In the genomic region with DNA sequence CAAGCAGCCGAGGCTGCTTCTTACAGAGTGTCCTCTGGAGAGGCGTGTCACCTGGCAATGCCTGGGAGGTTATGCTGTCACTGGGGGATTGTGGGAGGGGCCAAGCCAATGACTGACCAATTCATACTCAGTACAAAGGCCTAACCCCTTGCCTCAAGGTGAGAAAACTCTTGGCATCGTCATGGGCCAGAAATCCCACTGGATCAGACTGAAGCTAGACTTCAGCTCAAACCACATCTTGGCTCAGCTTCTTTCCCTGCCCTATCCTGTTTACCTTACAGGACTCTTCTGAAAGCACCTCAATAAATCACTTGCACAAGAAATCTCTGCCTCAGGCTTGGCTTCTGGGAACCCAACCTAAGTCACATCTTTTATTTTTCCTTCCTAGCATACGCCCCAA, we compare ENCODE assay signal across 16 cellular contexts. TPM values are rescaled to one million over a fixed set of nuclear protein-coding genes. Genes with fewer than 3 reads are reported as not detected.
DNase-seq lines count a peak whose midpoint lies in the region; ATAC-seq and TF ChIP-seq lines count a peak whose summit lies in the region.
"Had no signal": no experiment of that assay in that cellular context is flagged by ENCODE, and none has a peak within 500 bp of the region (broad histone marks: within the 10 kb centered on the region; RNA-seq: fewer than 3 reads in every experiment).

No MANE protein-coding gene starts in this region.

- ATAC-seq in Right ventricle myocardium inferior: no peak
- ATAC-seq in gastroesophageal sphincter: no peak
- no peak for ATAC-seq in activated T-cell treated with anti-CD3 and anti-CD28 coated beads, Interleukin-2, amount 50 U/mL, for 72 hours (replicated peaks in 1 of 2)
- ATAC-seq: activated T-helper 17 cell treated with anti-CD3 and anti-CD28 coated beads, Interleukin-2, amount 50 U/mL, for 72 hours; stimulated activated effector memory CD8-positive, alpha-beta T cell treated with anti-CD3 and anti-CD28 coated beads, Interleukin-12 subunit alpha, Interleukin-12 subunit beta, amount 100 ng/mL, for 72 hours; WTC11 had no signal

- H3K36me3 ChIP-seq in left ventricle myocardium inferior (peaks cover 40% of the 10 kb centered on the region), gastroesophageal sphincter (peaks cover 4 to 53% of the 10 kb centered on the region in 2 donors), trophoblast cell (ENCODE audit: control insufficient read depth in 1 of 2, insufficient read depth in 2 of 2, low read length in 2 of 2) (peaks cover 3 to 15% of the 10 kb centered on the region in 2 experiments)

- DNase-seq in left ventricle myocardium inferior: no peak
- no peak for DNase-seq in Right ventricle myocardium inferior (ENCODE audit: missing footprints)
- DNase-seq in trophoblast cell: peak; percentile 71 to 73
- DNase-seq in activated T-cell treated with anti-CD3 and anti-CD28 coated beads, Interleukin-2, amount 50 U/mL, for 72 hours: no peak
- DNase-seq in NCI-H1092 (lab: John Stamatoyannopoulos, UW): no peak
- DNase-seq in NK-92 treated with Interleukin-12 subunit alpha and Interleukin-12 subunit beta, amount 100 ng/mL, for 24 hours (lab: John Stamatoyannopoulos, UW): no peak
- DNase-seq in NCI-H1417 treated with DMSO at 0.1 percent for 48 hours (lab: John Stamatoyannopoulos, UW): no peak
- DNase-seq: DND-41, midbrain, NCI-H526 treated with DMSO at 0.1 percent for 48 hours, nucleus accumbens had no signal

- peaks cover 21% of the 10 kb centered on the region for H3K79me1 ChIP-seq in trophoblast cell (ENCODE audit: low read length)

- H3K14ac ChIP-seq in trophoblast cell (ENCODE audit: low read length): no peak overlapping the region

- H3K4ac ChIP-seq in trophoblast cell (ENCODE audit: low read depth, low read length): no peak overlapping the region

- H2AFZ ChIP-seq in trophoblast cell (ENCODE audit: insufficient read depth, low read length, poor library complexity): no peak overlapping the region

- H3K4me3 ChIP-seq in left ventricle myocardium inferior (no peak overlapping the region), gastroesophageal sphincter (no peak overlapping the region), trophoblast cell (ENCODE audit: low read depth, low read length) (no peak overlapping the region)
- H3K4me3 ChIP-seq: tibial nerve had no signal

- peak overlapping the region; percentile 37 for H4K12ac ChIP-seq in trophoblast cell (ENCODE audit: low read depth, low read length)

- peaks cover 61% of the 10 kb centered on the region for H3K4me1 ChIP-seq in left ventricle myocardium inferior
- H3K4me1 ChIP-seq in gastroesophageal sphincter: peaks cover 0 to 20% (median 0%) of the 10 kb centered on the region in 3 donors
- H3K4me1 ChIP-seq in trophoblast cell (ENCODE audit: control insufficient read depth in 1 of 2, insufficient read depth in 2 of 2, low read length in 2 of 2): peaks cover 6 to 24% of the 10 kb centered on the region in 2 experiments

- peak overlapping the region; percentile 10 for H2BK120ac ChIP-seq in trophoblast cell (ENCODE audit: insufficient read depth, low read length, poor library complexity)

- no peak overlapping the region for H4K8ac ChIP-seq in trophoblast cell (ENCODE audit: low read depth, low read length)

- H3K27ac Mint-ChIP-seq in activated T-cell treated with anti-CD3 and anti-CD28 coated beads, Interleukin-2, amount 50 U/mL, for 72 hours: no peak overlapping the region
- H3K27ac Mint-ChIP-seq: activated T-helper 17 cell treated with anti-CD3 and anti-CD28 coated beads, Interleukin-2, amount 50 U/mL, for 72 hours; stimulated activated effector memory CD8-positive, alpha-beta T cell treated with anti-CD3 and anti-CD28 coated beads, Interleukin-12 subunit alpha, Interleukin-12 subunit beta, amount 100 ng/mL, for 72 hours; WTC11 had no signal

- no peak overlapping the region for H3K9ac ChIP-seq in trophoblast cell (ENCODE audit: low read length)

- TF ChIP-seq POLR2A in gastroesophageal sphincter (IDR thresholded peaks at IDR 0.05): no peak

- H4K91ac ChIP-seq in trophoblast cell (ENCODE audit: low read depth, low read length): peak overlapping the region; percentile 85

- no peak overlapping the region for H3K4me2 ChIP-seq in trophoblast cell (ENCODE audit: low read length)

- TF ChIP-seq CTCF in left ventricle myocardium inferior (IDR thresholded peaks at IDR 0.05; ENCODE audit: borderline replicate concordance) (no peak), gastroesophageal sphincter (IDR thresholded peaks at IDR 0.05) (no peak)

- intact Hi-C loops in left ventricle myocardium inferior (cut with micrococcal nuclease) (loop anchor here (10.0 kb wide), 1 partner anchor 282 kb away; no protein-coding TSS in a partner anchor), Right ventricle myocardium inferior (cut with DNase I) (loop anchor here (5.0 to 10.0 kb wide), 2 partner anchors 264 to 552 kb away; no protein-coding TSS in a partner anchor)

- H3K27me3 ChIP-seq in left ventricle myocardium inferior (ENCODE audit: low read depth) (no peaks in the 10 kb centered on the region), gastroesophageal sphincter (no peaks in the 10 kb centered on the region), trophoblast cell (ENCODE audit: insufficient read depth, low read length) (no peaks in the 10 kb centered on the region)
- H3K27me3 ChIP-seq: tibial nerve had no signal

- H3K9me3 ChIP-seq in left ventricle myocardium inferior (replicated peaks): no peaks in the 10 kb centered on the region
- H3K9me3 ChIP-seq in gastroesophageal sphincter: no peaks in the 10 kb centered on the region
- no peaks in the 10 kb centered on the region for H3K9me3 ChIP-seq in trophoblast cell (ENCODE audit: insufficient read depth, low read depth, low read length)
- H3K9me3 ChIP-seq: tibial nerve had no signal

- H3K23ac ChIP-seq in trophoblast cell (ENCODE audit: low read length): no peak overlapping the region

- peak overlapping the region; percentile 33 for H3K18ac ChIP-seq in trophoblast cell (ENCODE audit: low read length)

- H3K9me3 Mint-ChIP-seq in activated T-cell treated with anti-CD3 and anti-CD28 coated beads, Interleukin-2, amount 50 U/mL, for 72 hours: no peaks in the 10 kb centered on the region
- H3K9me3 Mint-ChIP-seq: activated T-helper 17 cell treated with anti-CD3 and anti-CD28 coated beads, Interleukin-2, amount 50 U/mL, for 72 hours; stimulated activated effector memory CD8-positive, alpha-beta T cell treated with anti-CD3 and anti-CD28 coated beads, Interleukin-12 subunit alpha, Interleukin-12 subunit beta, amount 100 ng/mL, for 72 hours; WTC11 had no signal

- WGBS in gastroesophageal sphincter (ENCODE audit: low coverage in 1 of 2), 2 donors: 44 to 52% methylated on average over 1 to 4 of the region's 4 CpGs
- WGBS in trophoblast cell (ENCODE audit: extremely low coverage, insufficient coverage, insufficient read length): no CpG with 5 or more reads among the region's 4 CpGs

- H2BK5ac ChIP-seq in trophoblast cell (ENCODE audit: low read depth, low read length, poor library complexity): peak overlapping the region; percentile 84

- H3K36me3 Mint-ChIP-seq in activated T-cell treated with anti-CD3 and anti-CD28 coated beads, Interleukin-2, amount 50 U/mL, for 72 hours (ENCODE audit: insufficient read depth in 2 of 2): peaks cover 4 to 9% of the 10 kb centered on the region in 2 donors

- H2AK5ac ChIP-seq in trophoblast cell (ENCODE audit: low read length): peak overlapping the region; percentile 78

- no peak overlapping the region for H3K4me3 Mint-ChIP-seq in activated T-cell treated with anti-CD3 and anti-CD28 coated beads, Interleukin-2, amount 50 U/mL, for 72 hours
- H3K4me3 Mint-ChIP-seq: activated T-helper 17 cell treated with anti-CD3 and anti-CD28 coated beads, Interleukin-2, amount 50 U/mL, for 72 hours; stimulated activated effector memory CD8-positive, alpha-beta T cell treated with anti-CD3 and anti-CD28 coated beads, Interleukin-12 subunit alpha, Interleukin-12 subunit beta, amount 100 ng/mL, for 72 hours; WTC11 had no signal

- peak overlapping the region; percentile 87 for H2BK12ac ChIP-seq in trophoblast cell (ENCODE audit: low read length)

- H3K4me1 Mint-ChIP-seq in activated T-cell treated with anti-CD3 and anti-CD28 coated beads, Interleukin-2, amount 50 U/mL, for 72 hours (ENCODE audit: low read depth): peaks cover 5% of the 10 kb centered on the region
- H3K4me1 Mint-ChIP-seq: activated T-helper 17 cell treated with anti-CD3 and anti-CD28 coated beads, Interleukin-2, amount 50 U/mL, for 72 hours; stimulated activated effector memory CD8-positive, alpha-beta T cell treated with anti-CD3 and anti-CD28 coated beads, Interleukin-12 subunit alpha, Interleukin-12 subunit beta, amount 100 ng/mL, for 72 hours had no signal

- peaks cover 3% of the 10 kb centered on the region for H3K79me2 ChIP-seq in trophoblast cell (ENCODE audit: control insufficient read depth, insufficient read depth, low read length, poor library complexity)

- no peak for TF ChIP-seq EP300 in gastroesophageal sphincter (IDR thresholded peaks at IDR 0.05)

- H3K27ac ChIP-seq in left ventricle myocardium inferior (replicated peaks) (peak overlapping the region; percentile 66), gastroesophageal sphincter (peak overlapping the region in 3 of 4 donors; percentile 22 to 67 (median 53)), trophoblast cell (ENCODE audit: low read depth, low read length) (peak overlapping the region; percentile 31)

- H3K27me3 Mint-ChIP-seq in activated T-cell treated with anti-CD3 and anti-CD28 coated beads, Interleukin-2, amount 50 U/mL, for 72 hours (ENCODE audit: low read depth): no peaks in the 10 kb centered on the region
- H3K27me3 Mint-ChIP-seq: activated T-helper 17 cell treated with anti-CD3 and anti-CD28 coated beads, Interleukin-2, amount 50 U/mL, for 72 hours had no signal

RNA-seq across cellular contexts. Expression of a gene that starts 9.5 kb away (rescaled TPM):
- 76.4 TPM for total RNA-seq in left ventricle myocardium inferior
- 80.5 TPM for total RNA-seq in Right ventricle myocardium inferior
- 10 to 100 TPM; 56.4 to 84.7 (median 66.5) TPM for total RNA-seq in gastroesophageal sphincter
- 33.6 and 35.5 TPM in 2 replicates for polyA plus RNA-seq in trophoblast cell (2013)
- total RNA-seq in activated T-cell treated with anti-CD3 and anti-CD28 coated beads, Interleukin-2, amount 50 U/mL, for 72 hours: 10 to 100 TPM; 40.0 to 47.6 TPM

RNA-seq across cellular contexts. Expression of a gene that starts 9.6 kb away (rescaled TPM):
- total RNA-seq in left ventricle myocardium inferior: 34.7 TPM
- 36.7 TPM for total RNA-seq in Right ventricle myocardium inferior
- total RNA-seq in gastroesophageal sphincter: 10 to 100 TPM; 17.9 to 30.1 (median 25.9) TPM
- polyA plus RNA-seq in trophoblast cell (2013): 22.4 and 24.0 TPM in 2 replicates
- 10 to 100 TPM; 25.1 to 33.6 TPM for total RNA-seq in activated T-cell treated with anti-CD3 and anti-CD28 coated beads, Interleukin-2, amount 50 U/mL, for 72 hours

Comparison
In these comparisons a context has a peak if more than half of its experiments do, and no peak if none do; other contexts are left out.
1. DNase-seq: peak in trophoblast cell (2 of 2); none in left ventricle myocardium inferior (single experiment), Right ventricle myocardium inferior (single experiment), activated T-cell treated with anti-CD3 and anti-CD28 coated beads, Interleukin-2, amount 50 U/mL, for 72 hours (0 of 2), NCI-H1092 (single experiment), NK-92 treated with Interleukin-12 subunit alpha and Interleukin-12 subunit beta, amount 100 ng/mL, for 24 hours (single experiment) and NCI-H1417 treated with DMSO at 0.1 percent for 48 hours (single experiment).
2. Peak in every context shown above with its lines, with median percentiles within 50 percentile points of each other: H3K27ac ChIP-seq.